Comparison of ENCODE assay signal across 27 cellular contexts in genomic region chr5:148941810-148942209, GRCh38.
"Had no signal": no experiment of that assay in that cellular context is flagged by ENCODE, and none has a peak within 500 bp of the region (broad histone marks: within the 10 kb centered on the region; RNA-seq: fewer than 3 reads in every experiment).

No MANE protein-coding gene starts in this region.

- H3K27ac ChIP-seq: brain microvascular endothelial cell, coronary artery, esophagus muscularis mucosa, foreskin keratinocyte, gastrocnemius medialis, heart left ventricle, VCaP had no signal

- H3K4me1 Mint-ChIP-seq: activated B cell treated with CpG ODN at 0.5 μM for 24 hours; activated CD4-positive, alpha-beta T cell treated with anti-CD3 and anti-CD28 coated beads for 36 hours; activated CD4-positive, alpha-beta T cell treated with anti-CD3 and anti-CD28 coated beads, Interleukin-2, amount 10 ng/mL, durations not matched to agents 24 days and 14 days; central memory CD8-positive, alpha-beta T cell had no signal

- H3K36me3 Mint-ChIP-seq: activated CD4-positive, alpha-beta memory T cell treated with anti-CD3 and anti-CD28 coated beads for 36 hours; activated naive CD8-positive, alpha-beta T cell had no signal

- H3K4me3 ChIP-seq: coronary artery, esophagus muscularis mucosa, gastrocnemius medialis, heart left ventricle had no signal

- H3K9me3 ChIP-seq: esophagus muscularis mucosa, gastrocnemius medialis had no signal

- H3K36me3 ChIP-seq: brain microvascular endothelial cell, esophagus muscularis mucosa, gastrocnemius medialis, heart left ventricle had no signal

- H3K9me3 Mint-ChIP-seq: activated B cell treated with CpG ODN at 0.5 μM for 24 hours; activated CD4-positive, alpha-beta memory T cell treated with anti-CD3 and anti-CD28 coated beads for 36 hours; activated CD4-positive, alpha-beta T cell treated with anti-CD3 and anti-CD28 coated beads, Interleukin-2, amount 10 ng/mL, durations not matched to agents 24 days and 14 days; activated T-cell treated with anti-CD3 and anti-CD28 coated beads, Interleukin-2, amount 50 U/mL, for 24 hours; activated T-cell treated with anti-CD3 and anti-CD28 coated beads, Interleukin-2, amount 50 U/mL, for 72 hours; central memory CD8-positive, alpha-beta T cell; dendritic cell treated with granulocyte-macrophage colony-stimulating factor and Interleukin-4, amounts not matched to agents 40 ng/mL and 50 ng/mL, for 4 days had no signal

- H3K27me3 ChIP-seq: brain microvascular endothelial cell, esophagus muscularis mucosa, foreskin keratinocyte, gastrocnemius medialis, heart left ventricle had no signal

- ATAC-seq: activated CD4-positive, alpha-beta T cell treated with anti-CD3 and anti-CD28 coated beads for 36 hours; activated CD4-positive, CD25-positive, alpha-beta regulatory T cell treated with anti-CD3 and anti-CD28 coated beads, Interleukin-2, amount 50 U/mL, for 24 hours; activated T-cell treated with anti-CD3 and anti-CD28 coated beads, Interleukin-2, amount 50 U/mL, for 72 hours; foreskin keratinocyte; gastrocnemius medialis had no signal

- H3K27ac Mint-ChIP-seq: activated B cell treated with CpG ODN at 0.5 μM for 24 hours; activated CD4-positive, alpha-beta memory T cell treated with anti-CD3 and anti-CD28 coated beads for 36 hours; activated CD4-positive, alpha-beta T cell treated with anti-CD3 and anti-CD28 coated beads for 36 hours; activated CD4-positive, alpha-beta T cell treated with anti-CD3 and anti-CD28 coated beads, Interleukin-2, amount 10 ng/mL, durations not matched to agents 24 days and 14 days; activated naive CD8-positive, alpha-beta T cell; activated T-cell treated with anti-CD3 and anti-CD28 coated beads, Interleukin-2, amount 50 U/mL, for 24 hours; activated T-cell treated with anti-CD3 and anti-CD28 coated beads, Interleukin-2, amount 50 U/mL, for 72 hours; dendritic cell treated with granulocyte-macrophage colony-stimulating factor and Interleukin-4, amounts not matched to agents 40 ng/mL and 50 ng/mL, for 4 days had no signal

- H3K4me3 Mint-ChIP-seq: activated B cell treated with CpG ODN at 0.5 μM for 24 hours; activated CD4-positive, alpha-beta memory T cell treated with anti-CD3 and anti-CD28 coated beads for 36 hours; activated CD4-positive, alpha-beta T cell treated with anti-CD3 and anti-CD28 coated beads for 36 hours; activated CD4-positive, alpha-beta T cell treated with anti-CD3 and anti-CD28 coated beads, Interleukin-2, amount 10 ng/mL, durations not matched to agents 24 days and 14 days; activated naive CD8-positive, alpha-beta T cell; activated T-cell treated with anti-CD3 and anti-CD28 coated beads, Interleukin-2, amount 50 U/mL, for 24 hours; activated T-cell treated with anti-CD3 and anti-CD28 coated beads, Interleukin-2, amount 50 U/mL, for 72 hours; central memory CD8-positive, alpha-beta T cell; dendritic cell treated with granulocyte-macrophage colony-stimulating factor and Interleukin-4, amounts not matched to agents 40 ng/mL and 50 ng/mL, for 4 days had no signal

- H3K27me3 Mint-ChIP-seq: central memory CD8-positive, alpha-beta T cell; dendritic cell treated with granulocyte-macrophage colony-stimulating factor and Interleukin-4, amounts not matched to agents 40 ng/mL and 50 ng/mL, for 4 days had no signal

- DNase-seq: activated B cell treated with CpG ODN at 0.5 μM for 24 hours; activated CD4-positive, alpha-beta memory T cell treated with anti-CD3 and anti-CD28 coated beads for 36 hours; activated CD4-positive, alpha-beta T cell treated with anti-CD3 and anti-CD28 coated beads for 36 hours; activated CD4-positive, alpha-beta T cell treated with anti-CD3 and anti-CD28 coated beads, Interleukin-2, amount 10 ng/mL, durations not matched to agents 24 days and 14 days; activated CD8-positive, alpha-beta memory T cell treated with anti-CD3 and anti-CD28 coated beads, Interleukin-2, amount 50 U/mL, for 48 hours; activated gamma-delta T cell; activated naive CD4-positive, alpha-beta T cell; activated naive CD4-positive, alpha-beta T cell treated with anti-CD3 and anti-CD28 coated beads, Interleukin-2, amount 50 U/mL, for 16 hours; activated T-cell treated with anti-CD3 and anti-CD28 coated beads for 4 hours; activated T-cell treated with anti-CD3 and anti-CD28 coated beads, Interleukin-2, amount 50 U/mL, for 24 hours; activated T-cell treated with anti-CD3 and anti-CD28 coated beads, Interleukin-2, amount 50 U/mL, for 72 hours; amniotic stem cell; anterior cingulate cortex; brain microvascular endothelial cell; effector CD4-positive, alpha-beta T cell; foreskin keratinocyte; gastrocnemius medialis; glutamatergic neuron; heart left ventricle; T-helper 2 cell had no signal
